Comparison of ENCODE assay signal across 9 cellular contexts in the genomic region with DNA sequence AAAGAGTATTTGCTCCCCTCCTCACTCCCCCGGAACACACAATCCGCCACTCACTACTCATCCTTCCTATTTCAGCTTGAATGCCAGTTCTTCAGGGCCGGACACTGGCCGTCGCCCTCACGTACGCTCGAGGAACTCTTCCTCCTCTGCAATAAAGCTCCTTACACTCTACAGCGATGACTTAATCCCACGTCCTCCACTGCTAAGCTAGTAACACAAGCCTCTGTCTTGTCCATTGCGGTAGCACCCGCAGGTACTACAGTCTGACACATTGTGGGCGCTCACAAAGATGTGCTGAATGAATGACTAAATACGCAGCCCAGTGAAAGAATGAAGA. TPM values are rescaled to one million over a fixed set of nuclear protein-coding genes. Genes with fewer than 3 reads are reported as not detected.
DNase-seq lines count a peak whose midpoint lies in the region.
"Had no signal": no experiment of that assay in that cellular context is flagged by ENCODE, and none has a peak within 500 bp of the region (broad histone marks: within the 10 kb centered on the region; RNA-seq: fewer than 3 reads in every experiment).

No MANE protein-coding gene starts in this region.

- H3K9ac ChIP-seq in iPS-15b (ENCODE audit: low read depth, low read length) (no peak overlapping the region), subcutaneous abdominal adipose tissue (ENCODE audit: low read length in 5 of 5) (peak overlapping the region in 2 of 5 donors; percentile 23 to 53)

- CTCF ChIA-PET in activated CD4-positive, alpha-beta memory T cell treated with anti-CD3 and anti-CD28 coated beads for 36 hours (lab: Charles Lee): interaction anchor here (0.5 to 3.2 kb wide), 57 partner anchors 9 to 619 kb away, joined by 3 to 33 read pairs (median 4); a partner anchor contains a TSS

- POLR2A ChIA-PET in activated CD4-positive, alpha-beta memory T cell treated with anti-CD3 and anti-CD28 coated beads for 36 hours (lab: Charles Lee): interaction anchor here (0.7 to 1.7 kb wide), 2 partner anchors 76 to 151 kb away, joined by 3 to 4 read pairs; a partner anchor contains a TSS

- H3K36me3 ChIP-seq in iPS-15b (ENCODE audit: control insufficient read depth, insufficient read depth, low read length) (no peaks in the 10 kb centered on the region), subcutaneous abdominal adipose tissue (ENCODE audit: control insufficient read depth in 5 of 5, insufficient read depth in 5 of 5, low read length in 5 of 5) (no peaks in the 10 kb centered on the region), H7 (replicated peaks; ENCODE audit: control insufficient read depth, insufficient read depth, low read length) (no peaks in the 10 kb centered on the region)

- peaks cover 17% of the 10 kb centered on the region for H3K4me1 ChIP-seq in iPS-15b (ENCODE audit: control insufficient read depth, insufficient read depth, low read length)
- peaks cover 10 to 44% (median 31%) of the 10 kb centered on the region in 5 donors for H3K4me1 ChIP-seq in subcutaneous abdominal adipose tissue (ENCODE audit: control insufficient read depth in 5 of 5, insufficient read depth in 5 of 5, low read length in 5 of 5)

- H3K27me3 ChIP-seq in iPS-15b (ENCODE audit: control insufficient read depth, insufficient read depth, low read length) (peaks cover 86% of the 10 kb centered on the region), subcutaneous abdominal adipose tissue (ENCODE audit: control insufficient read depth in 5 of 5, insufficient read depth in 4 of 5, low read length in 5 of 5) (peaks cover 0 to 7% (median 7%) of the 10 kb centered on the region in 5 donors), H7 (ENCODE audit: control insufficient read depth, insufficient read depth, low read length) (peaks cover 71% of the 10 kb centered on the region)

- H3K4me1 Mint-ChIP-seq in activated CD4-positive, alpha-beta T cell treated with anti-CD3 and anti-CD28 coated beads, Interleukin-2, amount 10 ng/mL, durations not matched to agents 24 days and 14 days: peaks cover 21% of the 10 kb centered on the region
- peaks cover 34% of the 10 kb centered on the region for H3K4me1 Mint-ChIP-seq in activated CD4-positive, alpha-beta memory T cell treated with anti-CD3 and anti-CD28 coated beads for 36 hours (ENCODE audit: low read depth)

- in situ Hi-C loops in G401 (cut with HindIII; ENCODE audit: low sequenced_read_pairs): no loop called here

- H3K9me3 ChIP-seq in iPS-15b (ENCODE audit: control insufficient read depth, insufficient read depth, low read length) (no peaks in the 10 kb centered on the region), subcutaneous abdominal adipose tissue (ENCODE audit: control insufficient read depth in 5 of 5, low read length in 5 of 5) (no peaks in the 10 kb centered on the region)

- no peaks in the 10 kb centered on the region for H3K9me3 Mint-ChIP-seq in activated CD4-positive, alpha-beta T cell treated with anti-CD3 and anti-CD28 coated beads, Interleukin-2, amount 10 ng/mL, durations not matched to agents 24 days and 14 days
- no peaks in the 10 kb centered on the region for H3K9me3 Mint-ChIP-seq in activated CD4-positive, alpha-beta memory T cell treated with anti-CD3 and anti-CD28 coated beads for 36 hours

- H3K27ac Mint-ChIP-seq in activated CD4-positive, alpha-beta T cell treated with anti-CD3 and anti-CD28 coated beads, Interleukin-2, amount 10 ng/mL, durations not matched to agents 24 days and 14 days: peak overlapping the region; percentile 10
- H3K27ac Mint-ChIP-seq in activated CD4-positive, alpha-beta memory T cell treated with anti-CD3 and anti-CD28 coated beads for 36 hours: peak overlapping the region; percentile 0

- no peaks in the 10 kb centered on the region for H3K36me3 Mint-ChIP-seq in activated CD4-positive, alpha-beta T cell treated with anti-CD3 and anti-CD28 coated beads, Interleukin-2, amount 10 ng/mL, durations not matched to agents 24 days and 14 days (ENCODE audit: low read depth)
- no peaks in the 10 kb centered on the region for H3K36me3 Mint-ChIP-seq in activated CD4-positive, alpha-beta memory T cell treated with anti-CD3 and anti-CD28 coated beads for 36 hours

- H3K27ac ChIP-seq in subcutaneous abdominal adipose tissue (ENCODE audit: low read depth, low read length): no peak overlapping the region

- H3K27me3 Mint-ChIP-seq in activated CD4-positive, alpha-beta T cell treated with anti-CD3 and anti-CD28 coated beads, Interleukin-2, amount 10 ng/mL, durations not matched to agents 24 days and 14 days: peaks cover 54% of the 10 kb centered on the region
- H3K27me3 Mint-ChIP-seq in activated CD4-positive, alpha-beta memory T cell treated with anti-CD3 and anti-CD28 coated beads for 36 hours: peaks cover 15% of the 10 kb centered on the region

- DNase-seq in activated CD4-positive, alpha-beta T cell treated with anti-CD3 and anti-CD28 coated beads, Interleukin-2, amount 10 ng/mL, durations not matched to agents 24 days and 14 days: no peak
- DNase-seq in activated CD4-positive, alpha-beta T cell treated with anti-CD3 and anti-CD28 coated beads, Interleukin-2, amount 50 U/mL, for 4 hours: no peak
- DNase-seq in activated CD4-positive, alpha-beta memory T cell treated with anti-CD3 and anti-CD28 coated beads for 36 hours: no peak
- DNase-seq in G401 (ENCODE audit: low spot score): no peak
- DNase-seq in mesenteric fat pad (ENCODE audit: low spot score): no peak
- no peak for DNase-seq in H7

- peak overlapping the region; percentile 46 for H3K4me3 ChIP-seq in iPS-15b (ENCODE audit: low read depth, low read length)
- peak overlapping the region; percentile 39 to 71 (median 52) for H3K4me3 ChIP-seq in subcutaneous abdominal adipose tissue (ENCODE audit: low read depth in 1 of 5, low read length in 5 of 5)
- H3K4me3 ChIP-seq in H7 (ENCODE audit: insufficient read depth, low read depth, low read length): no peak overlapping the region

- intact Hi-C loops in activated CD4-positive, alpha-beta T cell treated with anti-CD3 and anti-CD28 coated beads, Interleukin-2, amount 10 ng/mL, durations not matched to agents 24 days and 14 days (cut with micrococcal nuclease): loop anchor here (1.0 kb wide), 6 partner anchors 76 to 242 kb away; a partner anchor contains a TSS
- intact Hi-C loops in activated CD4-positive, alpha-beta memory T cell treated with anti-CD3 and anti-CD28 coated beads for 36 hours (cut with micrococcal nuclease): loop anchor here (1.0 kb wide), 5 partner anchors 151 to 250 kb away; a partner anchor contains a TSS

- peak overlapping the region; percentile 77 for H3K4me3 Mint-ChIP-seq in activated CD4-positive, alpha-beta T cell treated with anti-CD3 and anti-CD28 coated beads, Interleukin-2, amount 10 ng/mL, durations not matched to agents 24 days and 14 days
- H3K4me3 Mint-ChIP-seq in activated CD4-positive, alpha-beta memory T cell treated with anti-CD3 and anti-CD28 coated beads for 36 hours: peak overlapping the region; percentile 49

RNA-seq across cellular contexts. Expression of a gene that starts 0.6 kb away (rescaled TPM):
- 0.05 TPM in 1 of 2 replicates, not detected in the other for total RNA-seq in activated CD4-positive, alpha-beta T cell treated with anti-CD3 and anti-CD28 coated beads, Interleukin-2, amount 10 ng/mL, durations not matched to agents 24 days and 14 days
- total RNA-seq in activated CD4-positive, alpha-beta memory T cell treated with anti-CD3 and anti-CD28 coated beads for 36 hours: under 1 TPM in 1 of 2 experiments, not detected in 1; 0.07 TPM
- 2.8 and 3.9 TPM in 2 replicates for total RNA-seq in G401 (2014; rRNA removed; shearing (Covaris generic))
- total RNA-seq in mesenteric fat pad: 1.6 TPM
- total RNA-seq in H7 (2014; rRNA removed; shearing (Covaris generic)): 8.4 and 11.1 TPM in 2 replicates
- total RNA-seq: activated CD8-positive, alpha-beta memory T cell treated with anti-CD3 and anti-CD28 coated beads for 36 hours had no signal
